21 cellular contexts compared by ENCODE assay signal in genomic region chr17:6208608-6209180, GRCh38.
DNase-seq lines count a peak whose midpoint lies in the region; ATAC-seq and TF ChIP-seq lines count a peak whose summit lies in the region.
"Had no signal": no experiment of that assay in that cellular context is flagged by ENCODE, and none has a peak within 500 bp of the region (broad histone marks: within the 10 kb centered on the region; RNA-seq: fewer than 3 reads in every experiment).

No MANE protein-coding gene starts in this region.

- H3F3A ChIP-seq in GM23338 (replicated peaks; ENCODE audit: low read depth) (no peaks in the 10 kb centered on the region), neural progenitor cell (ENCODE audit: low read depth) (peaks cover 7% of the 10 kb centered on the region)

- H3K9me2 ChIP-seq in GM23338 (ENCODE audit: insufficient read depth): no peaks in the 10 kb centered on the region

- H3K4me2 ChIP-seq in GM23338 (no peak overlapping the region), neural progenitor cell (no peak overlapping the region)
- H3K4me2 ChIP-seq: A549; BLaER1 treated with 17β-estradiol and CSF1 and Interleukin-3, amounts not matched to agents 10 nM and 100 nM had no signal

- H3K27me3 ChIP-seq in GM23338 (ENCODE audit: insufficient read depth) (no peaks in the 10 kb centered on the region), neural progenitor cell (no peaks in the 10 kb centered on the region)
- H3K27me3 ChIP-seq: BE2C had no signal

- DNase-seq in GM23338 (ENCODE audit: low spot score): no peak
- DNase-seq in ecto neural progenitor cell (ENCODE audit: low spot score): peak; percentile 40
- no peak for DNase-seq in neural progenitor cell (ENCODE audit: low spot score)
- DNase-seq in DMS53 treated with DMSO at 0.1 percent for 48 hours (lab: John Stamatoyannopoulos, UW; ENCODE audit: unreplicated experiment): no peak
- DNase-seq in activated T-helper 2 cell treated with anti-CD3 and anti-CD28 coated beads, Interferon-gamma antibody, Interleukin-2, Interleukin-4, amounts not matched to agents 10 μg/mL and 5 μg/mL and 100 μg/mL, durations not matched to agents 14 hours and 24 hours and 36 hours (ENCODE audit: low spot score): no peak
- DNase-seq: 8988T; ACHN; AML-193; BE2C; CD4-positive, alpha-beta T cell; CD8-positive, alpha-beta memory T cell; DMS 273 treated with DMSO at 0.1 percent for 48 hours; DMS79 treated with DMSO at 0.1 percent for 48 hours; GF-D8; GOT3; H7; HCEC 1CT had no signal

- H3K79me2 ChIP-seq in GM23338 (replicated peaks; ENCODE audit: insufficient read depth) (no peaks in the 10 kb centered on the region), neural progenitor cell (ENCODE audit: low read depth) (no peaks in the 10 kb centered on the region)

- H3K4me3 ChIP-seq in GM23338 (no peak overlapping the region), neural progenitor cell (no peak overlapping the region)
- H3K4me3 ChIP-seq: A549; BLaER1 treated with 17β-estradiol and CSF1 and Interleukin-3, amounts not matched to agents 10 nM and 100 nM had no signal

- H3K4me1 Mint-ChIP-seq in GM23338 (no peaks in the 10 kb centered on the region), neural progenitor cell (peaks cover 17% of the 10 kb centered on the region)
- no peaks in the 10 kb centered on the region for H3K4me1 Mint-ChIP-seq in activated T-helper 2 cell treated with anti-CD3 and anti-CD28 coated beads, Interferon-gamma antibody, Interleukin-2, Interleukin-4, amounts not matched to agents 10 μg/mL and 5 μg/mL and 100 μg/mL, durations not matched to agents 14 hours and 24 hours and 36 hours (ENCODE audit: low read depth)
- H3K4me1 Mint-ChIP-seq: CD14-positive monocyte; CD8-positive, alpha-beta memory T cell had no signal

- H3K27me3 Mint-ChIP-seq in GM23338 (ENCODE audit: insufficient read depth, low read depth, poor library complexity) (no peaks in the 10 kb centered on the region), neural progenitor cell (ENCODE audit: insufficient read depth, low read depth) (no peaks in the 10 kb centered on the region)
- H3K27me3 Mint-ChIP-seq in activated T-helper 2 cell treated with anti-CD3 and anti-CD28 coated beads, Interferon-gamma antibody, Interleukin-2, Interleukin-4, amounts not matched to agents 10 μg/mL and 5 μg/mL and 100 μg/mL, durations not matched to agents 14 hours and 24 hours and 36 hours (ENCODE audit: low read depth): peaks cover 3% of the 10 kb centered on the region

- H3K4me1 ChIP-seq in GM23338 (ENCODE audit: insufficient read depth): no peaks in the 10 kb centered on the region
- peaks cover 11% of the 10 kb centered on the region for H3K4me1 ChIP-seq in neural progenitor cell
- H3K4me1 ChIP-seq: A549; BE2C; BLaER1 treated with 17β-estradiol and CSF1 and Interleukin-3, amounts not matched to agents 10 nM and 100 nM had no signal

- H3K4me3 Mint-ChIP-seq in GM23338: no peak overlapping the region
- no peak overlapping the region for H3K4me3 Mint-ChIP-seq in neural progenitor cell
- H3K4me3 Mint-ChIP-seq in activated T-helper 2 cell treated with anti-CD3 and anti-CD28 coated beads, Interferon-gamma antibody, Interleukin-2, Interleukin-4, amounts not matched to agents 10 μg/mL and 5 μg/mL and 100 μg/mL, durations not matched to agents 14 hours and 24 hours and 36 hours (ENCODE audit: low read depth): no peak overlapping the region
- H3K4me3 Mint-ChIP-seq: CD14-positive monocyte; CD4-positive, alpha-beta T cell; CD8-positive, alpha-beta memory T cell had no signal

- H3K9me3 ChIP-seq in neural progenitor cell (ENCODE audit: low read depth): no peaks in the 10 kb centered on the region
- H3K9me3 ChIP-seq: A549; BE2C; BLaER1 treated with 17β-estradiol and CSF1 and Interleukin-3, amounts not matched to agents 10 nM and 100 nM had no signal

- no peaks in the 10 kb centered on the region for H3K36me3 ChIP-seq in GM23338 (ENCODE audit: insufficient read depth)
- no peaks in the 10 kb centered on the region for H3K36me3 ChIP-seq in neural progenitor cell
- H3K36me3 ChIP-seq: BE2C; BLaER1 treated with 17β-estradiol and CSF1 and Interleukin-3, amounts not matched to agents 10 nM and 100 nM had no signal

- H3K9me3 Mint-ChIP-seq in GM23338 (no peaks in the 10 kb centered on the region), neural progenitor cell (peaks cover 1% of the 10 kb centered on the region)
- no peaks in the 10 kb centered on the region for H3K9me3 Mint-ChIP-seq in activated T-helper 2 cell treated with anti-CD3 and anti-CD28 coated beads, Interferon-gamma antibody, Interleukin-2, Interleukin-4, amounts not matched to agents 10 μg/mL and 5 μg/mL and 100 μg/mL, durations not matched to agents 14 hours and 24 hours and 36 hours
- H3K9me3 Mint-ChIP-seq: CD14-positive monocyte; CD4-positive, alpha-beta T cell; CD8-positive, alpha-beta memory T cell had no signal

- no peak overlapping the region for H3K9ac ChIP-seq in neural progenitor cell
- H3K9ac ChIP-seq: BLaER1 treated with 17β-estradiol and CSF1 and Interleukin-3, amounts not matched to agents 10 nM and 100 nM had no signal

- H4K20me1 ChIP-seq in GM23338 (replicated peaks; ENCODE audit: insufficient read depth) (no peaks in the 10 kb centered on the region), neural progenitor cell (ENCODE audit: low read depth) (no peaks in the 10 kb centered on the region)
- H4K20me1 ChIP-seq: BLaER1 treated with 17β-estradiol and CSF1 and Interleukin-3, amounts not matched to agents 10 nM and 100 nM had no signal

- no peaks in the 10 kb centered on the region for H3K36me3 Mint-ChIP-seq in GM23338 (ENCODE audit: low read depth)
- no peaks in the 10 kb centered on the region for H3K36me3 Mint-ChIP-seq in neural progenitor cell
- H3K36me3 Mint-ChIP-seq in activated T-helper 2 cell treated with anti-CD3 and anti-CD28 coated beads, Interferon-gamma antibody, Interleukin-2, Interleukin-4, amounts not matched to agents 10 μg/mL and 5 μg/mL and 100 μg/mL, durations not matched to agents 14 hours and 24 hours and 36 hours (ENCODE audit: low read depth): no peaks in the 10 kb centered on the region
- H3K36me3 Mint-ChIP-seq: CD14-positive monocyte; CD8-positive, alpha-beta memory T cell had no signal

- H2AFZ ChIP-seq in GM23338 (no peak overlapping the region), neural progenitor cell (replicated peaks) (no peak overlapping the region)

- intact Hi-C loops in activated T-helper 2 cell treated with anti-CD3 and anti-CD28 coated beads, Interferon-gamma antibody, Interleukin-2, Interleukin-4, amounts not matched to agents 10 μg/mL and 5 μg/mL and 100 μg/mL, durations not matched to agents 14 hours and 24 hours and 36 hours (cut with micrococcal nuclease): no loop called here

- H3K27ac ChIP-seq in GM23338 (ENCODE audit: low read depth) (no peak overlapping the region), neural progenitor cell (no peak overlapping the region)
- H3K27ac ChIP-seq: A549; BLaER1 treated with 17β-estradiol and CSF1 and Interleukin-3, amounts not matched to agents 10 nM and 100 nM had no signal

- H3K27ac Mint-ChIP-seq in GM23338: peak overlapping the region; percentile 54; the same call in 1 of the 2 replicates
- peak overlapping the region; percentile 15 for H3K27ac Mint-ChIP-seq in neural progenitor cell
- no peak overlapping the region for H3K27ac Mint-ChIP-seq in activated T-helper 2 cell treated with anti-CD3 and anti-CD28 coated beads, Interferon-gamma antibody, Interleukin-2, Interleukin-4, amounts not matched to agents 10 μg/mL and 5 μg/mL and 100 μg/mL, durations not matched to agents 14 hours and 24 hours and 36 hours
- H3K27ac Mint-ChIP-seq: CD14-positive monocyte; CD4-positive, alpha-beta T cell; CD8-positive, alpha-beta memory T cell had no signal

- TF ChIP-seq CTCF in GM23338 (conservative IDR thresholded peaks at IDR 0.05; ENCODE audit: low read depth in 2 of 2) (no peak), neural progenitor cell (IDR thresholded peaks at IDR 0.05) (no peak)

- ATAC-seq in GM23338 (no peak), GM18519 (IDR thresholded peaks at IDR 0.05; ENCODE audit: low FRiP score, unreplicated experiment) (no peak)

TF ChIP-seq in GM23338, 12 proteins besides CTCF, POLR2A, EP300 and RAD21 (continues in another document):
- TF ChIP-seq ETS1 (IDR thresholded peaks at IDR 0.05) (no peak), JUNB (IDR thresholded peaks at IDR 0.05; ENCODE audit: unreplicated experiment) (no peak), POLR2AphosphoS5 (IDR thresholded peaks at IDR 0.05; ENCODE audit: low read depth) (no peak)
